1 cellular context compared by ENCODE assay signal in genomic region chr20:63544241-63544957, GRCh38.
TF ChIP-seq lines count a peak whose summit lies in the region.

No MANE protein-coding gene starts in this region.

TF ChIP-seq in HepG2, 621 proteins besides CTCF, POLR2A, EP300 and RAD21 (continues in another document):
- TF ChIP-seq ZBTB3 (CRISPR knock-in tag; IDR thresholded peaks at IDR 0.05; ENCODE audit: borderline replicate concordance, low read depth) (no peak), HDAC6 (IDR thresholded peaks at IDR 0.05; ENCODE audit: low read depth, low read length) (no peak), SSRP1 (CRISPR knock-in tag; IDR thresholded peaks at IDR 0.05) (no peak), TCF7 (IDR thresholded peaks at IDR 0.05; ENCODE audit: low read depth) (no peak), ZBTB1 (CRISPR knock-in tag; IDR thresholded peaks at IDR 0.05; ENCODE audit: borderline replicate concordance) (no peak), KIAA2018 (CRISPR knock-in tag; IDR thresholded peaks at IDR 0.05; ENCODE audit: borderline replicate concordance) (no peak), ZGPAT (CRISPR knock-in tag; IDR thresholded peaks at IDR 0.05) (peak; percentile 42; the same call in 1 of the 2 replicates), ASH2L (IDR thresholded peaks at IDR 0.05; ENCODE audit: insufficient read length, low read depth, low read length) (peak; percentile 42), ZNF12 (CRISPR knock-in tag; IDR thresholded peaks at IDR 0.05) (no peak), TOE1 (CRISPR knock-in tag; IDR thresholded peaks at IDR 0.05) (no peak), ELF1 (CRISPR knock-in tag; IDR thresholded peaks at IDR 0.05) (peak; percentile 47; the same call in 1 of the 2 replicates), KDM5A (IDR thresholded peaks at IDR 0.05; ENCODE audit: borderline replicate concordance, low read length) (no peak), ZNF205 (CRISPR knock-in tag; IDR thresholded peaks at IDR 0.05) (peak; percentile 20; the same call in 1 of the 2 replicates), MXI1 (IDR thresholded peaks at IDR 0.05; ENCODE audit: borderline replicate concordance, low read depth, low read length) (peak; percentile 46; the same call in 1 of the 3 replicates), CREB3 (CRISPR knock-in tag; IDR thresholded peaks at IDR 0.05) (no peak), HNF4G (IDR thresholded peaks at IDR 0.05; ENCODE audit: borderline replicate concordance, low read depth, low read length) (peak; percentile 87), HNF4G (CRISPR knock-in tag; IDR thresholded peaks at IDR 0.05; ENCODE audit: borderline replicate concordance, low read depth) (peak; percentile 81; the same call in 1 of the 2 replicates), U2AF2 (IDR thresholded peaks at IDR 0.05; ENCODE audit: low read depth, low read length) (0 out of 2 replicates have a peak, but pooled peaks have one; percentile 33), LBX2 (CRISPR knock-in tag; IDR thresholded peaks at IDR 0.05; ENCODE audit: borderline replicate concordance) (no peak), ZNF605 (CRISPR knock-in tag; IDR thresholded peaks at IDR 0.05) (no peak), SNAPC4 (CRISPR knock-in tag; IDR thresholded peaks at IDR 0.05) (no peak), HNF1B (CRISPR knock-in tag; IDR thresholded peaks at IDR 0.05) (peak; percentile 46; the same call in 1 of the 2 replicates), FOXA3 (CRISPR knock-in tag; IDR thresholded peaks at IDR 0.05) (peak; percentile 43), SRY (CRISPR knock-in tag; IDR thresholded peaks at IDR 0.05) (peak; percentile 80; the same call in 1 of the 2 replicates), E2F2 (CRISPR knock-in tag; IDR thresholded peaks at IDR 0.05; ENCODE audit: borderline replicate concordance) (no peak), RARA (CRISPR knock-in tag; IDR thresholded peaks at IDR 0.05) (peak; percentile 28; the same call in 1 of the 2 replicates), ZNF503 (CRISPR knock-in tag; IDR thresholded peaks at IDR 0.05) (no peak), ZNF557 (CRISPR knock-in tag; IDR thresholded peaks at IDR 0.05) (no peak), ZNF724P (CRISPR knock-in tag; IDR thresholded peaks at IDR 0.05; ENCODE audit: borderline replicate concordance) (peak; percentile 24; the same call in 1 of the 2 replicates)
